29 cellular contexts compared by ENCODE assay signal in the genomic region with DNA sequence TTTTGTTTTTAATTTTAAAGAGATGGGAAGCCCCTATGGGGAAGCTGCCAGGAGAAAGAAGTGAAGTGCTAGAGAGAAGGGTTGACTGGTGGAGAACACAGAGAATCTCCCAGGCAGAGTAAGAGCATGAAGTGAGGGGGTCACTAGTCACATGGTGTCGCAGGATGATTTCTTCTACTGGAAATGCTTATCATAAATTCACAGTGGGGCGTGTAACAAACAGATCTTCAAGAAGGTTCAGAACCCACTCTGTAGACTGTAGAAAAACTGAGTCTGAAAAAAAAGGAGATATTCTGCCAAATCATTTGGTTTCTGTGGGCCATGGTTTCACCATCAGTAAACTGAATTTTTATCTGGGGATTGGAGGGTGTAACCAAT. TPM values are rescaled to one million over a fixed set of nuclear protein-coding genes. Genes with fewer than 3 reads are reported as not detected.
DNase-seq lines count a peak whose midpoint lies in the region; ATAC-seq and TF ChIP-seq lines count a peak whose summit lies in the region.
"Had no signal": no experiment of that assay in that cellular context is flagged by ENCODE, and none has a peak within 500 bp of the region (broad histone marks: within the 10 kb centered on the region; RNA-seq: fewer than 3 reads in every experiment).

No MANE protein-coding gene starts in this region.

- peaks cover 13% of the 10 kb centered on the region for H3K36me3 ChIP-seq in CD8-positive, alpha-beta memory T cell (ENCODE audit: insufficient read depth, low read length)
- H3K36me3 ChIP-seq: pancreas had no signal

- H3K27me3 Mint-ChIP-seq in CD4-positive, alpha-beta T cell, result no peaks in the 10 kb centered on the region
- H3K27me3 Mint-ChIP-seq in CD8-positive, alpha-beta memory T cell, result no peaks in the 10 kb centered on the region
- no peaks in the 10 kb centered on the region for H3K27me3 Mint-ChIP-seq in central memory CD8-positive, alpha-beta T cell
- no peaks in the 10 kb centered on the region for H3K27me3 Mint-ChIP-seq in naive thymus-derived CD8-positive, alpha-beta T cell

- no peak overlapping the region for H3K27ac ChIP-seq in CD4-positive, alpha-beta T cell (ENCODE audit: low read depth, low read length)
- no peak overlapping the region for H3K27ac ChIP-seq in CD8-positive, alpha-beta memory T cell (ENCODE audit: low read depth, low read length)
- H3K27ac ChIP-seq: BLaER1 treated with 17β-estradiol and CSF1 and Interleukin-3, amounts not matched to agents 10 nM and 100 nM; neural progenitor cell; pancreas; PC-9; SK-N-MC; skin epidermis; thoracic aorta had no signal

- no peak for ATAC-seq in CD4-positive, alpha-beta T cell (ENCODE audit: poor library complexity)
- no peak for ATAC-seq in central memory CD8-positive, alpha-beta T cell (replicated peaks; ENCODE audit: extremely low read depth, poor library complexity, severe bottlenecking)
- no peak for ATAC-seq in naive thymus-derived CD8-positive, alpha-beta T cell
- ATAC-seq: activated CD8-positive, alpha-beta T cell treated with anti-CD3 and anti-CD28 coated beads, Interleukin-2, amount 10 ng/mL, durations not matched to agents 7 days and 5 days; left colon; pancreas had no signal

- no peak overlapping the region for H3K4me3 ChIP-seq in CD8-positive, alpha-beta memory T cell (ENCODE audit: low read length)
- H3K4me3 ChIP-seq: adrenal gland; BLaER1 treated with 17β-estradiol and CSF1 and Interleukin-3, amounts not matched to agents 10 nM and 100 nM; neural progenitor cell; pancreas; PC-9; SK-N-MC; skin epidermis; thoracic aorta had no signal

- no peaks in the 10 kb centered on the region for H3K27me3 ChIP-seq in CD4-positive, alpha-beta T cell (ENCODE audit: control insufficient read depth, insufficient read depth, low read length)
- H3K27me3 ChIP-seq in CD8-positive, alpha-beta memory T cell (ENCODE audit: insufficient read depth, low read length, poor library complexity, severe bottlenecking), result no peaks in the 10 kb centered on the region
- H3K27me3 ChIP-seq: adrenal gland; BLaER1 treated with 17β-estradiol and CSF1 and Interleukin-3, amounts not matched to agents 10 nM and 100 nM; neural progenitor cell; pancreas had no signal

- H3K27ac Mint-ChIP-seq in CD4-positive, alpha-beta T cell, result peak overlapping the region; percentile 41
- H3K27ac Mint-ChIP-seq in CD8-positive, alpha-beta memory T cell, result peak overlapping the region in 5 of 8 donors; percentile 40 to 64 (median 51)
- peak overlapping the region; percentile 42 for H3K27ac Mint-ChIP-seq in central memory CD8-positive, alpha-beta T cell (ENCODE audit: low read depth)
- H3K27ac Mint-ChIP-seq in naive thymus-derived CD8-positive, alpha-beta T cell, result peak overlapping the region in 6 of 10 donors; percentile 8 to 52 (median 18)
- H3K27ac Mint-ChIP-seq: neural progenitor cell had no signal

- intact Hi-C loops in CD4-positive, alpha-beta T cell (cut with DNase I, micrococcal nuclease), result no loop called here

- no peaks in the 10 kb centered on the region for H3K9me3 ChIP-seq in CD4-positive, alpha-beta T cell (ENCODE audit: control insufficient read depth, low read length)
- no peaks in the 10 kb centered on the region for H3K9me3 ChIP-seq in CD8-positive, alpha-beta memory T cell (ENCODE audit: low read length)
- H3K9me3 ChIP-seq: adrenal gland; BLaER1 treated with 17β-estradiol and CSF1 and Interleukin-3, amounts not matched to agents 10 nM and 100 nM; pancreas; thoracic aorta had no signal

- H3K36me3 Mint-ChIP-seq in CD4-positive, alpha-beta T cell (ENCODE audit: low read depth), result peaks cover 65% of the 10 kb centered on the region
- H3K36me3 Mint-ChIP-seq in CD8-positive, alpha-beta memory T cell, result peaks cover 0 to 72% (median 9%) of the 10 kb centered on the region in 3 donors
- peaks cover 22% of the 10 kb centered on the region for H3K36me3 Mint-ChIP-seq in central memory CD8-positive, alpha-beta T cell (ENCODE audit: insufficient read depth)
- H3K36me3 Mint-ChIP-seq in naive thymus-derived CD8-positive, alpha-beta T cell, result peaks cover 4 to 70% (median 8%) of the 10 kb centered on the region in 3 donors

- H3K4me1 ChIP-seq in CD8-positive, alpha-beta memory T cell (ENCODE audit: insufficient read depth, low read length), result peaks cover 5% of the 10 kb centered on the region
- H3K4me1 ChIP-seq: BLaER1 treated with 17β-estradiol and CSF1 and Interleukin-3, amounts not matched to agents 10 nM and 100 nM had no signal

- no peak for TF ChIP-seq CTCF in CD4-positive, alpha-beta T cell (IDR thresholded peaks at IDR 0.05)

- H3K4me3 Mint-ChIP-seq in CD4-positive, alpha-beta T cell, result no peak overlapping the region
- no peak overlapping the region for H3K4me3 Mint-ChIP-seq in CD8-positive, alpha-beta memory T cell
- H3K4me3 Mint-ChIP-seq in central memory CD8-positive, alpha-beta T cell, result no peak overlapping the region
- H3K4me3 Mint-ChIP-seq in naive thymus-derived CD8-positive, alpha-beta T cell, result no peak overlapping the region
- H3K4me3 Mint-ChIP-seq: activated CD8-positive, alpha-beta T cell treated with anti-CD3 and anti-CD28 coated beads, Interleukin-2, amount 10 ng/mL, durations not matched to agents 7 days and 5 days; neural progenitor cell had no signal

- H3K4me1 Mint-ChIP-seq in CD4-positive, alpha-beta T cell (ENCODE audit: low read depth), result peaks cover 14% of the 10 kb centered on the region
- peaks cover 18 to 30% (median 27%) of the 10 kb centered on the region in 3 donors for H3K4me1 Mint-ChIP-seq in CD8-positive, alpha-beta memory T cell
- H3K4me1 Mint-ChIP-seq in central memory CD8-positive, alpha-beta T cell, result peaks cover 20% of the 10 kb centered on the region
- peaks cover 4 to 19% (median 7%) of the 10 kb centered on the region in 4 donors for H3K4me1 Mint-ChIP-seq in naive thymus-derived CD8-positive, alpha-beta T cell

- DNase-seq in CD4-positive, alpha-beta T cell, result no peak
- DNase-seq in CD8-positive, alpha-beta memory T cell, result no peak
- no peak for DNase-seq in central memory CD8-positive, alpha-beta T cell (ENCODE audit: low spot score in 2 of 2)
- DNase-seq in naive thymus-derived CD8-positive, alpha-beta T cell, result no peak
- DNase-seq in hypothalamus (lab: John Stamatoyannopoulos, UW) (no peak), Ammon's horn (ENCODE audit: low spot score) (no peak), COR-L47 (lab: John Stamatoyannopoulos, UW) (no peak)
- DNase-seq: activated CD4-positive, CD25-positive, alpha-beta regulatory T cell treated with anti-CD3 and anti-CD28 coated beads, Interleukin-2, amount 50 U/mL, for 72 hours; activated CD8-positive, alpha-beta T cell treated with anti-CD3 and anti-CD28 coated beads, Interleukin-2, amount 10 ng/mL, durations not matched to agents 7 days and 5 days; activated gamma-delta T cell; adrenal gland; central memory CD4-positive, alpha-beta T cell; dermis blood vessel endothelial cell; DMS79 treated with DMSO at 0.1 percent for 48 hours; GDM1; Karpas-422; left colon; NCI-H1417; NCI-H2029; NCI-H524 treated with DMSO at 0.1 percent for 48 hours; NK-92 treated with Interleukin-12 subunit alpha and Interleukin-12 subunit beta, amount 100 ng/mL, for 24 hours; pancreas; PC-9; stimulated activated naive CD4-positive, alpha-beta T cell treated with Interleukin-2 at 50 U/mL for 16 hours had no signal

- CTCF ChIA-PET in CD4-positive, alpha-beta T cell (lab: Charles Lee), result no interaction called here
- CTCF ChIA-PET in CD8-positive, alpha-beta memory T cell (lab: Charles Lee), result interaction anchor here (4.1 kb wide), 1 partner anchor 15 kb away, joined by 17 read pairs; the partner anchor contains the start of genes KIAA1328 and TPGS2

- POLR2A ChIA-PET in CD4-positive, alpha-beta T cell (lab: Charles Lee), result interaction anchor here (1.6 kb wide), 1 partner anchor 16 kb away, joined by 3 read pairs; no protein-coding TSS in a partner anchor
- POLR2A ChIA-PET in CD8-positive, alpha-beta memory T cell (lab: Charles Lee), result no interaction called here
- POLR2A ChIA-PET in naive thymus-derived CD8-positive, alpha-beta T cell (lab: Charles Lee), result no interaction called here

- no peaks in the 10 kb centered on the region for H3K9me3 Mint-ChIP-seq in CD4-positive, alpha-beta T cell
- no peaks in the 10 kb centered on the region for H3K9me3 Mint-ChIP-seq in CD8-positive, alpha-beta memory T cell
- H3K9me3 Mint-ChIP-seq in central memory CD8-positive, alpha-beta T cell, result no peaks in the 10 kb centered on the region
- no peaks in the 10 kb centered on the region for H3K9me3 Mint-ChIP-seq in naive thymus-derived CD8-positive, alpha-beta T cell
- H3K9me3 Mint-ChIP-seq: neural progenitor cell had no signal

RNA-seq across cellular contexts. Expression of gene TPGS2, which starts 15.1 kb away (rescaled TPM):
- 10 to 100 TPM; 16.4 to 19.0 TPM for total RNA-seq in CD4-positive, alpha-beta T cell
- 10 to 100 TPM; 70.2 to 75.5 TPM for total RNA-seq in CD8-positive, alpha-beta memory T cell
- 68.3 TPM for polyA plus RNA-seq in CD8-positive, alpha-beta memory T cell
- 10 to 100 TPM; 49.7 to 55.7 TPM for total RNA-seq in naive thymus-derived CD8-positive, alpha-beta T cell
- 10 to 100 TPM; 55.7 to 62.6 (median 59.9) TPM for polyA plus RNA-seq in naive thymus-derived CD8-positive, alpha-beta T cell

RNA-seq across cellular contexts. Expression of gene KIAA1328, which starts 15.2 kb away (rescaled TPM):
- 1 to 10 TPM; 8.7 to 9.4 TPM for total RNA-seq in CD4-positive, alpha-beta T cell
- total RNA-seq in CD8-positive, alpha-beta memory T cell, result 1 to 10 TPM; 6.6 to 6.8 TPM
- polyA plus RNA-seq in CD8-positive, alpha-beta memory T cell, result 8.3 TPM
- total RNA-seq in naive thymus-derived CD8-positive, alpha-beta T cell, result 10 to 100 TPM; 13.6 to 15.1 TPM
- polyA plus RNA-seq in naive thymus-derived CD8-positive, alpha-beta T cell, result 10 to 100 TPM in 1 of 3 donors, 1 to 10 TPM in 2; 6.3 to 10.8 (median 8.2) TPM
